1 cellular context compared by ENCODE assay signal in the genomic region with DNA sequence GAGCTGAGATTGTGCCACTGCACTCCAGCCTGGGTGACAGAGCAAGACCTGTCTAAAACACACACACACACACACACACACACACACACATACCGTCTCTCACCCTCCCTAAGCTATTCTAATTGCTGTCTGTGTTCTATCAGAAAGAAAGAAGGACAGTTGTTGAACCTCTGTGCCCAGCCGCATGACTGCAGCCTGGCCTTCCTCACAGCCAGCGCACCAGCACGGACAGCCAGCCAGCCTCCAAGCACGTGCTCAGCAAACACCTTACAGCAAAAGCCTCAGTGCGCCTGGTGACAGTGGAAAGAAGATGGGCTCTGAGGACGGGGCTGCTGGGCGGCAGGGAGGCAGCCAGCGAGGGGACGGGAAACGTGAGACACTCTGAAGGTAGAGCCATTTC.
TF ChIP-seq lines count a peak whose summit lies in the region.

No MANE protein-coding gene starts in this region.

TF ChIP-seq in GM23338, 12 proteins besides CTCF, POLR2A, EP300 and RAD21 (continued from another document):
- TF ChIP-seq, protein P1, sequence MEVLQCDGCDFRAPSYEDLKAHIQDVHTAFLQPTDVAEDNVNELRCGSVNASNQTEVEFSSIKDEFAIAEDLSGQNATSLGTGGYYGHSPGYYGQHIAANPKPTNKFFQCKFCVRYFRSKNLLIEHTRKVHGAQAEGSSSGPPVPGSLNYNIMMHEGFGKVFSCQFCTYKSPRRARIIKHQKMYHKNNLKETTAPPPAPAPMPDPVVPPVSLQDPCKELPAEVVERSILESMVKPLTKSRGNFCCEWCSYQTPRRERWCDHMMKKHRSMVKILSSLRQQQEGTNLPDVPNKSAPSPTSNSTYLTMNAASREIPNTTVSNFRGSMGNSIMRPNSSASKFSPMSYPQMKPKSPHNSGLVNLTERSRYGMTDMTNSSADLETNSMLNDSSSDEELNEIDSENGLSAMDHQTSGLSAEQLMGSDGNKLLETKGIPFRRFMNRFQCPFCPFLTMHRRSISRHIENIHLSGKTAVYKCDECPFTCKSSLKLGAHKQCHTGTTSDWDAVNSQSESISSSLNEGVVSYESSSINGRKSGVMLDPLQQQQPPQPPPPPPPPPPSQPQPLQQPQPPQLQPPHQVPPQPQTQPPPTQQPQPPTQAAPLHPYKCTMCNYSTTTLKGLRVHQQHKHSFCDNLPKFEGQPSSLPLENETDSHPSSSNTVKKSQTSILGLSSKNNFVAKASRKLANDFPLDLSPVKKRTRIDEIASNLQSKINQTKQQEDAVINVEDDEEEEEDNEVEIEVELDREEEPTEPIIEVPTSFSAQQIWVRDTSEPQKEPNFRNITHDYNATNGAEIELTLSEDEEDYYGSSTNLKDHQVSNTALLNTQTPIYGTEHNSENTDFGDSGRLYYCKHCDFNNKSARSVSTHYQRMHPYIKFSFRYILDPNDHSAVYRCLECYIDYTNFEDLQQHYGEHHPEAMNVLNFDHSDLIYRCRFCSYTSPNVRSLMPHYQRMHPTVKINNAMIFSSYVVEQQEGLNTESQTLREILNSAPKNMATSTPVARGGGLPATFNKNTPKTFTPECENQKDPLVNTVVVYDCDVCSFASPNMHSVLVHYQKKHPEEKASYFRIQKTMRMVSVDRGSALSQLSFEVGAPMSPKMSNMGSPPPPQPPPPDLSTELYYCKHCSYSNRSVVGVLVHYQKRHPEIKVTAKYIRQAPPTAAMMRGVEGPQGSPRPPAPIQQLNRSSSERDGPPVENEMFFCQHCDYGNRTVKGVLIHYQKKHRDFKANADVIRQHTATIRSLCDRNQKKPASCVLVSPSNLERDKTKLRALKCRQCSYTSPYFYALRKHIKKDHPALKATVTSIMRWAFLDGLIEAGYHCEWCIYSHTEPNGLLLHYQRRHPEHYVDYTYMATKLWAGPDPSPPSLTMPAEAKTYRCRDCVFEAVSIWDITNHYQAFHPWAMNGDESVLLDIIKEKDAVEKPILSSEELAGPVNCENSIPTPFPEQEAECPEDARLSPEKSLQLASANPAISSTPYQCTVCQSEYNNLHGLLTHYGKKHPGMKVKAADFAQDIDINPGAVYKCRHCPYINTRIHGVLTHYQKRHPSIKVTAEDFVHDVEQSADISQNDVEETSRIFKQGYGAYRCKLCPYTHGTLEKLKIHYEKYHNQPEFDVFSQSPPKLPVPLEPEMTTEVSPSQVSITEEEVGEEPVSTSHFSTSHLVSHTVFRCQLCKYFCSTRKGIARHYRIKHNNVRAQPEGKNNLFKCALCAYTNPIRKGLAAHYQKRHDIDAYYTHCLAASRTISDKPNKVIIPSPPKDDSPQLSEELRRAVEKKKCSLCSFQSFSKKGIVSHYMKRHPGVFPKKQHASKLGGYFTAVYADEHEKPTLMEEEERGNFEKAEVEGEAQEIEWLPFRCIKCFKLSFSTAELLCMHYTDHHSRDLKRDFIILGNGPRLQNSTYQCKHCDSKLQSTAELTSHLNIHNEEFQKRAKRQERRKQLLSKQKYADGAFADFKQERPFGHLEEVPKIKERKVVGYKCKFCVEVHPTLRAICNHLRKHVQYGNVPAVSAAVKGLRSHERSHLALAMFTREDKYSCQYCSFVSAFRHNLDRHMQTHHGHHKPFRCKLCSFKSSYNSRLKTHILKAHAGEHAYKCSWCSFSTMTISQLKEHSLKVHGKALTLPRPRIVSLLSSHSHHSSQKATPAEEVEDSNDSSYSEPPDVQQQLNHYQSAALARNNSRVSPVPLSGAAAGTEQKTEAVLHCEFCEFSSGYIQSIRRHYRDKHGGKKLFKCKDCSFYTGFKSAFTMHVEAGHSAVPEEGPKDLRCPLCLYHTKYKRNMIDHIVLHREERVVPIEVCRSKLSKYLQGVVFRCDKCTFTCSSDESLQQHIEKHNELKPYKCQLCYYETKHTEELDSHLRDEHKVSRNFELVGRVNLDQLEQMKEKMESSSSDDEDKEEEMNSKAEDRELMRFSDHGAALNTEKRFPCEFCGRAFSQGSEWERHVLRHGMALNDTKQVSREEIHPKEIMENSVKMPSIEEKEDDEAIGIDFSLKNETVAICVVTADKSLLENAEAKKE (CRISPR knock-in tag; IDR thresholded peaks at IDR 0.05), result no peak
- TF ChIP-seq, protein P2, sequence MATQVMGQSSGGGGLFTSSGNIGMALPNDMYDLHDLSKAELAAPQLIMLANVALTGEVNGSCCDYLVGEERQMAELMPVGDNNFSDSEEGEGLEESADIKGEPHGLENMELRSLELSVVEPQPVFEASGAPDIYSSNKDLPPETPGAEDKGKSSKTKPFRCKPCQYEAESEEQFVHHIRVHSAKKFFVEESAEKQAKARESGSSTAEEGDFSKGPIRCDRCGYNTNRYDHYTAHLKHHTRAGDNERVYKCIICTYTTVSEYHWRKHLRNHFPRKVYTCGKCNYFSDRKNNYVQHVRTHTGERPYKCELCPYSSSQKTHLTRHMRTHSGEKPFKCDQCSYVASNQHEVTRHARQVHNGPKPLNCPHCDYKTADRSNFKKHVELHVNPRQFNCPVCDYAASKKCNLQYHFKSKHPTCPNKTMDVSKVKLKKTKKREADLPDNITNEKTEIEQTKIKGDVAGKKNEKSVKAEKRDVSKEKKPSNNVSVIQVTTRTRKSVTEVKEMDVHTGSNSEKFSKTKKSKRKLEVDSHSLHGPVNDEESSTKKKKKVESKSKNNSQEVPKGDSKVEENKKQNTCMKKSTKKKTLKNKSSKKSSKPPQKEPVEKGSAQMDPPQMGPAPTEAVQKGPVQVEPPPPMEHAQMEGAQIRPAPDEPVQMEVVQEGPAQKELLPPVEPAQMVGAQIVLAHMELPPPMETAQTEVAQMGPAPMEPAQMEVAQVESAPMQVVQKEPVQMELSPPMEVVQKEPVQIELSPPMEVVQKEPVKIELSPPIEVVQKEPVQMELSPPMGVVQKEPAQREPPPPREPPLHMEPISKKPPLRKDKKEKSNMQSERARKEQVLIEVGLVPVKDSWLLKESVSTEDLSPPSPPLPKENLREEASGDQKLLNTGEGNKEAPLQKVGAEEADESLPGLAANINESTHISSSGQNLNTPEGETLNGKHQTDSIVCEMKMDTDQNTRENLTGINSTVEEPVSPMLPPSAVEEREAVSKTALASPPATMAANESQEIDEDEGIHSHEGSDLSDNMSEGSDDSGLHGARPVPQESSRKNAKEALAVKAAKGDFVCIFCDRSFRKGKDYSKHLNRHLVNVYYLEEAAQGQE (IDR thresholded peaks at IDR 0.05; ENCODE audit: unreplicated experiment), result no peak
- TF ChIP-seq STAT1 (IDR thresholded peaks at IDR 0.05; ENCODE audit: unreplicated experiment) (no peak), EZH2 (IDR thresholded peaks at IDR 0.05; ENCODE audit: low read depth, unreplicated experiment) (no peak), EZH2phosphoT487 (IDR thresholded peaks at IDR 0.05; ENCODE audit: unreplicated experiment) (no peak), CREB1 (CRISPR knock-in tag; IDR thresholded peaks at IDR 0.05; ENCODE audit: low read depth) (no peak), ZNF114 (CRISPR knock-in tag; IDR thresholded peaks at IDR 0.05) (no peak), NANOG (IDR thresholded peaks at IDR 0.05; ENCODE audit: borderline replicate concordance) (no peak)
- TF ChIP-seq, protein P3, sequence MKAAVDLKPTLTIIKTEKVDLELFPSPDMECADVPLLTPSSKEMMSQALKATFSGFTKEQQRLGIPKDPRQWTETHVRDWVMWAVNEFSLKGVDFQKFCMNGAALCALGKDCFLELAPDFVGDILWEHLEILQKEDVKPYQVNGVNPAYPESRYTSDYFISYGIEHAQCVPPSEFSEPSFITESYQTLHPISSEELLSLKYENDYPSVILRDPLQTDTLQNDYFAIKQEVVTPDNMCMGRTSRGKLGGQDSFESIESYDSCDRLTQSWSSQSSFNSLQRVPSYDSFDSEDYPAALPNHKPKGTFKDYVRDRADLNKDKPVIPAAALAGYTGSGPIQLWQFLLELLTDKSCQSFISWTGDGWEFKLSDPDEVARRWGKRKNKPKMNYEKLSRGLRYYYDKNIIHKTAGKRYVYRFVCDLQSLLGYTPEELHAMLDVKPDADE (IDR thresholded peaks at IDR 0.05), result no peak
